ENCODE assay signal across 37 cellular contexts in genomic region chr9:99724640-99725039, GRCh38.
"Had no signal": no experiment of that assay in that cellular context is flagged by ENCODE, and none has a peak within 500 bp of the region (broad histone marks: within the 10 kb centered on the region; RNA-seq: fewer than 3 reads in every experiment).

No MANE protein-coding gene starts in this region.

- FAIRE-seq: astrocyte, colon, TTC549 had no signal

- H3K27ac ChIP-seq: body of pancreas, brain microvascular endothelial cell, breast epithelium, VCaP had no signal

- H3K9me3 Mint-ChIP-seq: activated CD4-positive, alpha-beta memory T cell treated with anti-CD3 and anti-CD28 coated beads, Interleukin-2, amount 10 ng/mL, durations not matched to agents 7 days and 5 days; activated naive CD4-positive, alpha-beta T cell treated with anti-CD3 and anti-CD28 coated beads, Interleukin-2, amount 10 ng/mL, durations not matched to agents 7 days and 5 days; activated naive CD4-positive, alpha-beta T cell treated with anti-CD3 and anti-CD28 coated beads, Interleukin-2, amount 50 U/mL, for 24 hours; activated naive CD8-positive, alpha-beta T cell treated with anti-CD3 and anti-CD28 coated beads, Interleukin-2, amount 50 U/mL, for 24 hours; activated T-cell treated with anti-CD3 and anti-CD28 coated beads, Interleukin-2, amount 50 U/mL, for 24 hours; activated T-helper 2 cell treated with anti-CD3 and anti-CD28 coated beads, Interferon-gamma antibody, Interleukin-2, Interleukin-4, amounts not matched to agents 10 μg/mL and 5 μg/mL and 100 μg/mL, durations not matched to agents 14 hours and 24 hours and 36 hours; T-helper 1 cell treated with Interleukin-12 subunit alpha and Interleukin-12 subunit beta and Interleukin-4 antibody, amounts not matched to agents 30 μg/mL and 1 μg/mL, for 36 hours; T-helper 2 cell treated with Interferon-gamma antibody and Interleukin-4, amounts not matched to agents 5 μg/mL and 100 μg/mL, for 36 hours had no signal

- H3K27me3 Mint-ChIP-seq: activated CD4-positive, alpha-beta memory T cell treated with anti-CD3 and anti-CD28 coated beads, Interleukin-2, amount 10 ng/mL, durations not matched to agents 7 days and 5 days; activated CD4-positive, alpha-beta T cell treated with anti-CD3 and anti-CD28 coated beads for 36 hours; activated CD8-positive, alpha-beta memory T cell treated with anti-CD3 and anti-CD28 coated beads, Interleukin-2, amount 10 ng/mL, durations not matched to agents 7 days and 5 days; activated naive CD4-positive, alpha-beta T cell treated with anti-CD3 and anti-CD28 coated beads, Interleukin-2, amount 10 ng/mL, durations not matched to agents 7 days and 5 days; activated naive CD4-positive, alpha-beta T cell treated with anti-CD3 and anti-CD28 coated beads, Interleukin-2, amount 50 U/mL, for 24 hours; activated naive CD8-positive, alpha-beta T cell; activated naive CD8-positive, alpha-beta T cell treated with anti-CD3 and anti-CD28 coated beads, Interleukin-2, amount 10 ng/mL, durations not matched to agents 7 days and 5 days; activated naive CD8-positive, alpha-beta T cell treated with anti-CD3 and anti-CD28 coated beads, Interleukin-2, amount 50 U/mL, for 24 hours; activated T-cell treated with anti-CD3 and anti-CD28 coated beads, Interleukin-2, amount 50 U/mL, for 24 hours had no signal

- H3K9me3 ChIP-seq: body of pancreas, breast epithelium had no signal

- DNase-seq: activated CD4-positive, alpha-beta memory T cell treated with anti-CD3 and anti-CD28 coated beads, Interleukin-2, amount 10 ng/mL, durations not matched to agents 7 days and 5 days; activated CD4-positive, alpha-beta T cell treated with anti-CD3 and anti-CD28 coated beads for 1 hour; activated CD4-positive, alpha-beta T cell treated with anti-CD3 and anti-CD28 coated beads for 36 hours; activated CD4-positive, alpha-beta T cell treated with anti-CD3 and anti-CD28 coated beads for 48 hours; activated CD4-positive, alpha-beta T cell treated with anti-CD3 and anti-CD28 coated beads, Interleukin-2, amount 50 U/mL, for 48 hours; activated CD4-positive, CD25-positive, alpha-beta regulatory T cell; activated CD8-positive, alpha-beta memory T cell treated with anti-CD3 and anti-CD28 coated beads for 24 hours; activated CD8-positive, alpha-beta memory T cell treated with anti-CD3 and anti-CD28 coated beads, Interleukin-2, amount 10 ng/mL, durations not matched to agents 7 days and 5 days; activated CD8-positive, alpha-beta memory T cell treated with anti-CD3 and anti-CD28 coated beads, Interleukin-2, amount 50 U/mL, for 48 hours; activated CD8-positive, alpha-beta T cell treated with anti-CD3 and anti-CD28 coated beads, Interleukin-2, amount 10 ng/mL, durations not matched to agents 7 days and 5 days; activated effector memory CD4-positive, alpha-beta T cell treated with Interleukin-2 at 50 U/mL for 16 hours; activated gamma-delta T cell; activated naive CD4-positive, alpha-beta T cell treated with anti-CD3 and anti-CD28 coated beads, Interleukin-2, amount 10 ng/mL, durations not matched to agents 7 days and 5 days; activated naive CD4-positive, alpha-beta T cell treated with Interleukin-2 at 50 U/mL for 16 hours; activated naive CD8-positive, alpha-beta T cell treated with anti-CD3 and anti-CD28 coated beads, Interleukin-2, amount 10 ng/mL, durations not matched to agents 7 days and 5 days; activated naive CD8-positive, alpha-beta T cell treated with anti-CD3 and anti-CD28 coated beads, Interleukin-2, amount 50 U/mL, for 24 hours; activated T-cell treated with anti-CD3 and anti-CD28 coated beads, Interleukin-2, amount 50 U/mL, for 24 hours; activated T-cell treated with anti-CD3 and anti-CD28 coated beads, Interleukin-2, amount 50 U/mL, for 48 hours; amniotic stem cell; aorta; body of pancreas; brain microvascular endothelial cell; central memory CD4-positive, alpha-beta T cell; T-helper 1 cell; T-helper 2 cell; T-helper 9 cell had no signal

- H3K27ac Mint-ChIP-seq: activated CD4-positive, alpha-beta memory T cell treated with anti-CD3 and anti-CD28 coated beads, Interleukin-2, amount 10 ng/mL, durations not matched to agents 7 days and 5 days; activated CD4-positive, alpha-beta T cell treated with anti-CD3 and anti-CD28 coated beads for 36 hours; activated CD8-positive, alpha-beta memory T cell treated with anti-CD3 and anti-CD28 coated beads, Interleukin-2, amount 10 ng/mL, durations not matched to agents 7 days and 5 days; activated CD8-positive, alpha-beta T cell treated with anti-CD3 and anti-CD28 coated beads, Interleukin-2, amount 10 ng/mL, durations not matched to agents 7 days and 5 days; activated naive CD4-positive, alpha-beta T cell treated with anti-CD3 and anti-CD28 coated beads, Interleukin-2, amount 10 ng/mL, durations not matched to agents 7 days and 5 days; activated naive CD4-positive, alpha-beta T cell treated with anti-CD3 and anti-CD28 coated beads, Interleukin-2, amount 50 U/mL, for 24 hours; activated naive CD8-positive, alpha-beta T cell; activated naive CD8-positive, alpha-beta T cell treated with anti-CD3 and anti-CD28 coated beads, Interleukin-2, amount 10 ng/mL, durations not matched to agents 7 days and 5 days; activated naive CD8-positive, alpha-beta T cell treated with anti-CD3 and anti-CD28 coated beads, Interleukin-2, amount 50 U/mL, for 24 hours; activated T-cell treated with anti-CD3 and anti-CD28 coated beads, Interleukin-2, amount 50 U/mL, for 24 hours; activated T-helper 2 cell treated with anti-CD3 and anti-CD28 coated beads, Interferon-gamma antibody, Interleukin-2, Interleukin-4, amounts not matched to agents 10 μg/mL and 5 μg/mL and 100 μg/mL, durations not matched to agents 14 hours and 24 hours and 36 hours; T-helper 1 cell treated with Interleukin-12 subunit alpha and Interleukin-12 subunit beta and Interleukin-4 antibody, amounts not matched to agents 30 μg/mL and 1 μg/mL, for 36 hours; T-helper 2 cell treated with Interferon-gamma antibody and Interleukin-4, amounts not matched to agents 5 μg/mL and 100 μg/mL, for 36 hours had no signal

- ATAC-seq: activated CD4-positive, alpha-beta T cell treated with anti-CD3 and anti-CD28 coated beads for 36 hours; activated CD4-positive, CD25-positive, alpha-beta regulatory T cell treated with anti-CD3 and anti-CD28 coated beads, Interleukin-2, amount 50 U/mL, for 24 hours; activated CD8-positive, alpha-beta memory T cell treated with anti-CD3 and anti-CD28 coated beads, Interleukin-2, amount 10 ng/mL, durations not matched to agents 7 days and 5 days; activated CD8-positive, alpha-beta T cell treated with anti-CD3 and anti-CD28 coated beads, Interleukin-2, amount 10 ng/mL, durations not matched to agents 7 days and 5 days; activated naive CD8-positive, alpha-beta T cell treated with anti-CD3 and anti-CD28 coated beads, Interleukin-2, amount 50 U/mL, for 24 hours; body of pancreas had no signal

- H3K4me1 ChIP-seq: body of pancreas, breast epithelium had no signal

- H3K27me3 ChIP-seq: body of pancreas, brain microvascular endothelial cell, breast epithelium had no signal

- H3K4me3 Mint-ChIP-seq: activated CD4-positive, alpha-beta memory T cell treated with anti-CD3 and anti-CD28 coated beads, Interleukin-2, amount 10 ng/mL, durations not matched to agents 7 days and 5 days; activated CD4-positive, alpha-beta T cell treated with anti-CD3 and anti-CD28 coated beads for 36 hours; activated CD8-positive, alpha-beta memory T cell treated with anti-CD3 and anti-CD28 coated beads, Interleukin-2, amount 10 ng/mL, durations not matched to agents 7 days and 5 days; activated CD8-positive, alpha-beta T cell treated with anti-CD3 and anti-CD28 coated beads, Interleukin-2, amount 10 ng/mL, durations not matched to agents 7 days and 5 days; activated naive CD4-positive, alpha-beta T cell treated with anti-CD3 and anti-CD28 coated beads, Interleukin-2, amount 10 ng/mL, durations not matched to agents 7 days and 5 days; activated naive CD4-positive, alpha-beta T cell treated with anti-CD3 and anti-CD28 coated beads, Interleukin-2, amount 50 U/mL, for 24 hours; activated naive CD8-positive, alpha-beta T cell; activated naive CD8-positive, alpha-beta T cell treated with anti-CD3 and anti-CD28 coated beads, Interleukin-2, amount 10 ng/mL, durations not matched to agents 7 days and 5 days; activated naive CD8-positive, alpha-beta T cell treated with anti-CD3 and anti-CD28 coated beads, Interleukin-2, amount 50 U/mL, for 24 hours; activated T-cell treated with anti-CD3 and anti-CD28 coated beads, Interleukin-2, amount 50 U/mL, for 24 hours; T-helper 1 cell treated with Interleukin-12 subunit alpha and Interleukin-12 subunit beta and Interleukin-4 antibody, amounts not matched to agents 30 μg/mL and 1 μg/mL, for 36 hours; T-helper 2 cell treated with Interferon-gamma antibody and Interleukin-4, amounts not matched to agents 5 μg/mL and 100 μg/mL, for 36 hours had no signal

- H3K36me3 ChIP-seq: brain microvascular endothelial cell, breast epithelium had no signal

- H3K4me3 ChIP-seq: body of pancreas, breast epithelium had no signal

- H3K36me3 Mint-ChIP-seq: activated CD8-positive, alpha-beta memory T cell treated with anti-CD3 and anti-CD28 coated beads, Interleukin-2, amount 10 ng/mL, durations not matched to agents 7 days and 5 days; activated naive CD4-positive, alpha-beta T cell treated with anti-CD3 and anti-CD28 coated beads, Interleukin-2, amount 10 ng/mL, durations not matched to agents 7 days and 5 days; activated naive CD8-positive, alpha-beta T cell; activated naive CD8-positive, alpha-beta T cell treated with anti-CD3 and anti-CD28 coated beads, Interleukin-2, amount 10 ng/mL, durations not matched to agents 7 days and 5 days had no signal
